11 cellular contexts compared by ENCODE assay signal in the genomic region with DNA sequence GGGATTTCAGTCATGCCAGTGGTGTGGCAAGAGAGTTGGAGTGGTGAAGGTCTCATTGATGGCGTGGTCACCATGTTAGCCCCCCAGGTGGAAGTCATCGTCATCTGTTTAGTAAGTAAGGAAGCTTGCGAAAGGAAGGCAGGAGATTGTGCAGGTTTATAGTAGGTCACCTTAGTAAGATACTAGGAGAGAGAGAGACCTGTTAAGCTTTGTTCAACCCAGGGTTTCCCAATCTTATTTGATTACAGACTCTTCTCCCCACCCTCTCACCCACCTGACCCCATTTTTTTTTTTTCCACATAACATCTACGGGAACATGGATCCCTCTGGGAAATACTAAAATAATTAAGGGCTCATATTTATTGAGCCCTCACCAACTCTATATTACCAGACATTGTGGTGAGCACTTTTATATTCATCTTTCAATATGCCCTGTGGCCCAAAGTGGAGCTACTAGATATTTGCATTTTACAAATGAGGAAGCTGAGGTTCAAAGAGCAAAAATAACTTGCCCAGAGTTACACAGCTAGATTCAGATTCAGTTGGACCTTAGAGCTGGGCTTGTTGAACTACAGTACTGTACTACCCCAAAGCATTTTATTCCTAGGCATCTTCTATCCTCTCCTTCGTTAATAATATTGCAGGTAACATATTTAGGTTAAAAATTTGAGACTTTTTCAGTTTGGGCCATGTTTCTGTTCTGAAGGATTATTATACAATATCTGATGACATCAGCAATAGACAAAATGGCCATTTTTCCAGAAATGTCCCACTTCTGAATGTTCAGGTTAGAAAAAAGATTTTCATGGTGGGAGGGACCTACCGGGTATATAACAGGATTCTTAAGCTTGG. TPM values are rescaled to one million over a fixed set of nuclear protein-coding genes. Genes with fewer than 3 reads are reported as not detected.
DNase-seq lines count a peak whose midpoint lies in the region; ATAC-seq and TF ChIP-seq lines count a peak whose summit lies in the region.
"Had no signal": no experiment of that assay in that cellular context is flagged by ENCODE, and none has a peak within 500 bp of the region (broad histone marks: within the 10 kb centered on the region; RNA-seq: fewer than 3 reads in every experiment).

No MANE protein-coding gene starts in this region.

- H3K36me3 ChIP-seq in OCI-LY1 (ENCODE audit: insufficient read depth, low read length) (peaks cover 24% of the 10 kb centered on the region), upper lobe of right lung (peaks cover 29% of the 10 kb centered on the region)

- no peaks in the 10 kb centered on the region for H3K79me2 ChIP-seq in OCI-LY1 (ENCODE audit: insufficient read depth, low read length)

- TF ChIP-seq CTCF in GM12865 (IDR thresholded peaks at IDR 0.05; ENCODE audit: insufficient read depth, low read depth, low read length, missing control alignments) (no peak), OCI-LY1 (IDR thresholded peaks at IDR 0.05; ENCODE audit: low read length) (no peak), upper lobe of right lung (IDR thresholded peaks at IDR 0.05) (no peak)

- H3K4me1 ChIP-seq in OCI-LY1 (ENCODE audit: insufficient read depth, low read length, severe bottlenecking) (peaks cover 15% of the 10 kb centered on the region), upper lobe of right lung (no peaks in the 10 kb centered on the region)

- H3K4me2 ChIP-seq in OCI-LY1 (ENCODE audit: low read length), result peak overlapping the region; percentile 12; the same call in 1 of the 2 replicates

- H3K27me3 ChIP-seq in OCI-LY1 (ENCODE audit: insufficient read depth, low read length) (no peaks in the 10 kb centered on the region), upper lobe of right lung (no peaks in the 10 kb centered on the region)

- peak; percentile 79 for ATAC-seq in GM19468 (IDR thresholded peaks at IDR 0.05; ENCODE audit: extremely low read depth, unreplicated experiment)
- ATAC-seq in HG03095 (IDR thresholded peaks at IDR 0.05; ENCODE audit: unreplicated experiment), result peak; percentile 94
- ATAC-seq in upper lobe of right lung, result no peak
- ATAC-seq: HCT116 had no signal

- H3K9me3 ChIP-seq in OCI-LY1 (ENCODE audit: low read length), result no peaks in the 10 kb centered on the region
- no peaks in the 10 kb centered on the region for H3K9me3 ChIP-seq in upper lobe of right lung

- H2AFZ ChIP-seq in OCI-LY1 (ENCODE audit: low read length), result no peak overlapping the region

- intact Hi-C loops in upper lobe of right lung (cut with DNase I), result no loop called here

- peak overlapping the region; percentile 11 for H3K4me3 ChIP-seq in GM12865 (ENCODE audit: low read depth, low read length)
- no peak overlapping the region for H3K4me3 ChIP-seq in OCI-LY1 (ENCODE audit: low read depth, low read length, poor library complexity, severe bottlenecking)
- no peak overlapping the region for H3K4me3 ChIP-seq in upper lobe of right lung

- DNase-seq in GM12865 (ENCODE audit: low read depth) (peak; percentile 61), T-helper 9 cell (no peak), occipital lobe (lab: John Stamatoyannopoulos, UW) (no peak), upper lobe of right lung (no peak)
- DNase-seq in NK-92 treated with Interleukin-12 subunit alpha and Interleukin-12 subunit beta, amount 100 ng/mL, for 24 hours (lab: John Stamatoyannopoulos, UW), result no peak
- DNase-seq: amniotic stem cell had no signal

- H4K20me1 ChIP-seq in OCI-LY1 (ENCODE audit: insufficient read depth, low read length), result no peaks in the 10 kb centered on the region

- H3K9ac ChIP-seq in OCI-LY1 (ENCODE audit: low read length), result no peak overlapping the region

- H3K27ac ChIP-seq in OCI-LY1 (ENCODE audit: low read depth, low read length, poor library complexity, severe bottlenecking) (peak overlapping the region; percentile 8), upper lobe of right lung (no peak overlapping the region)
- H3K27ac ChIP-seq: C4-2B had no signal

- H3F3A ChIP-seq in OCI-LY1 (ENCODE audit: insufficient read depth, low read length), result no peaks in the 10 kb centered on the region

- H3K9me2 ChIP-seq in OCI-LY1 (ENCODE audit: low read depth, low read length), result no peaks in the 10 kb centered on the region

RNA-seq across cellular contexts. Expression of gene PRXL2A, which starts 13.2 kb away (rescaled TPM):
- total RNA-seq in occipital lobe (70.5 TPM), upper lobe of right lung (52.9 TPM)

RNA-seq across cellular contexts. Expression of gene TSPAN14, which starts 32.5 kb away (rescaled TPM):
- total RNA-seq in occipital lobe, result 35.7 TPM
- 157 TPM for total RNA-seq in upper lobe of right lung
